ENCODE assay signal across 14 cellular contexts in the genomic region with DNA sequence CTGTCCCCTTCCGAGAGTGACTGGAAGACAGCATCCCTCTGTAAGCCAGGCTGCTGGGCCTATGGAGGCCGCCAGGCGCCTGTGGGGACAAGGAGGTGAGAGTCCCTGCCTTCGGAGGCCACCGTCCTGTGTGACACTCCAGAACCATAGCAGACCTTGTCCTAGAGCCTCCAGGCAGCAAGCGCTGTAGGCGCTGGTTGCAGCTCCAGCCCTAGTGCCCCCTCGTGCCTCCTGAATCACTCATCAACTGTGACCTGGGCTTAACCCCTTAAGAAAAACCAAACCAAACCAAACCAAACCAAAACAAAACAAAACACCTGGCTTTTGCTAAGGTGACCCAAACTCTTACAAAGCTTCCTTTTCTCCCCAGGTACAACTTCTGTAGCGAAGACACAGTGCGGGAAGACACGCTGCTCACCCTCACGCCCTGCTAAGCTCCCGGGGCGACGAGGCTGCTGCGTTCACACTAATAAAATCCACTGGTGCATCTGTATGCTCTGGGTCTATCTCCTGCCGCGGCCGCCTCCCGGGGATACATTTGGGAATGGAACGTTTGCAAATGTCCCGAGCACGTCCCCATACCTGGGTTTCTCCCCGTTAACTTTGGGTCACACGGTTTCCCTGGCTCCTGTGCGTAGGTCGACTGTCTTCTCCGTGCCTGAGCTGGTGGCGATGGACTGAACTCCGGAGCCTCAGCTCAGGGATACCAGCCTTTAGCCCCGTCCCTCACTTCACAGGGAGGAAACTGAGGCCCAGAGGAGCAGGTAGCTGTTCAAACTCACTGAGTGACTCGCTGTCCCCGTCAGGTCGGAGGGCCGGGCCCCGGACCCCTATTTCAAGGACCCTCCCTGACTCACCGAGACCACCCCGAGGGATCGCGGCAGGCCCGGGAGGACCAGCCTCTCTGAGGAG. TPM values are rescaled to one million over a fixed set of nuclear protein-coding genes. Genes with fewer than 3 reads are reported as not detected.
DNase-seq lines count a peak whose midpoint lies in the region; ATAC-seq, FAIRE-seq and TF ChIP-seq lines count a peak whose summit lies in the region.
"Had no signal": no experiment of that assay in that cellular context is flagged by ENCODE, and none has a peak within 500 bp of the region (broad histone marks: within the 10 kb centered on the region; RNA-seq: fewer than 3 reads in every experiment).

No MANE protein-coding gene starts in this region.

- no peak overlapping the region for H3K27ac Mint-ChIP-seq in activated T-helper 17 cell treated with anti-CD3 and anti-CD28 coated beads, Interleukin-2, amount 50 U/mL, for 72 hours

- TF ChIP-seq EP300 in ovary (IDR thresholded peaks at IDR 0.05), result no peak

- no peaks in the 10 kb centered on the region for H3K36me3 ChIP-seq in hepatocyte (replicated peaks; ENCODE audit: insufficient read depth, low read depth)
- H3K36me3 ChIP-seq in ovary, result no peaks in the 10 kb centered on the region
- H3K36me3 ChIP-seq: adrenal gland, right lobe of liver had no signal

- DNase-seq in hepatocyte (ENCODE audit: low spot score), result peak; percentile 21
- no peak for DNase-seq in ovary
- no peak for DNase-seq in GM12891 (ENCODE audit: insufficient read length, low spot score)
- no peak for DNase-seq in stimulated activated CD8-positive, alpha-beta memory T cell treated with anti-CD3 and anti-CD28 coated beads, Interleukin-4, amount 100 ng/mL, for 48 hours
- DNase-seq in KBM-7, result no peak
- DNase-seq: GDM1, NCI-H446, right lobe of liver had no signal

- no peaks in the 10 kb centered on the region for H3K9me3 Mint-ChIP-seq in activated T-helper 17 cell treated with anti-CD3 and anti-CD28 coated beads, Interleukin-2, amount 50 U/mL, for 72 hours

- no peak for FAIRE-seq in GM12891 (lab: Jason Lieb, UNC)
- FAIRE-seq: endothelial cell of umbilical vein had no signal

- H2AFZ ChIP-seq in hepatocyte, result peak overlapping the region; percentile 97

- H3K4me3 ChIP-seq in hepatocyte (peak overlapping the region; percentile 73), ovary (peak overlapping the region; percentile 14)
- H3K4me3 ChIP-seq: right lobe of liver, SK-N-MC had no signal

- H3K4me1 Mint-ChIP-seq in activated T-helper 17 cell treated with anti-CD3 and anti-CD28 coated beads, Interleukin-2, amount 50 U/mL, for 72 hours, result no peaks in the 10 kb centered on the region

- no peaks in the 10 kb centered on the region for H3K79me2 ChIP-seq in hepatocyte

- peak; percentile 21 for ATAC-seq in GM18505 (IDR thresholded peaks at IDR 0.05; ENCODE audit: unreplicated experiment)
- peak; percentile 21 for ATAC-seq in activated T-helper 17 cell treated with anti-CD3 and anti-CD28 coated beads, Interleukin-2, amount 50 U/mL, for 72 hours (replicated peaks)
- ATAC-seq in GM21825 (IDR thresholded peaks at IDR 0.05; ENCODE audit: unreplicated experiment), result no peak

- H3K27ac ChIP-seq in hepatocyte (peak overlapping the region; percentile 25), ovary (no peak overlapping the region)
- H3K27ac ChIP-seq: adrenal gland, right lobe of liver, SK-N-MC had no signal

- 24% methylated on average over 40 of the region's 41 CpGs for WGBS in hepatocyte (ENCODE audit: low lambda C conversion rate, missing lambda C conversion rate)
- WGBS in ovary, 3 donors, result 43 to 49% (median 48%) methylated on average over 35 to 41 of the region's 41 CpGs

- TF ChIP-seq CTCF in hepatocyte (IDR thresholded peaks at IDR 0.05; ENCODE audit: poor library complexity) (no peak), ovary (IDR thresholded peaks at IDR 0.05) (no peak)

- H3K9me2 ChIP-seq in hepatocyte (replicated peaks; ENCODE audit: insufficient read depth), result no peaks in the 10 kb centered on the region

- H3K4me3 Mint-ChIP-seq in activated T-helper 17 cell treated with anti-CD3 and anti-CD28 coated beads, Interleukin-2, amount 50 U/mL, for 72 hours, result no peak overlapping the region

- peaks cover 17% of the 10 kb centered on the region for H3K27me3 Mint-ChIP-seq in activated T-helper 17 cell treated with anti-CD3 and anti-CD28 coated beads, Interleukin-2, amount 50 U/mL, for 72 hours

- no peaks in the 10 kb centered on the region for H4K20me1 ChIP-seq in hepatocyte (ENCODE audit: insufficient read depth, poor library complexity, severe bottlenecking)

- H3K36me3 Mint-ChIP-seq in activated T-helper 17 cell treated with anti-CD3 and anti-CD28 coated beads, Interleukin-2, amount 50 U/mL, for 72 hours (ENCODE audit: low read depth), result no peaks in the 10 kb centered on the region

- peak overlapping the region; percentile 97 for H3K4me2 ChIP-seq in hepatocyte

- TF ChIP-seq POLR2A in GM18505 (IDR thresholded peaks at IDR 0.05; ENCODE audit: borderline replicate concordance, extremely low read depth, insufficient read depth, insufficient read length) (no peak), ovary (IDR thresholded peaks at IDR 0.05) (no peak), GM12891 (IDR thresholded peaks at IDR 0.05; ENCODE audit: low read depth, low read length) (no peak)

- intact Hi-C loops in ovary (cut with DNase I), result no loop called here

- H3K9me3 ChIP-seq in hepatocyte (ENCODE audit: low read depth) (no peaks in the 10 kb centered on the region), ovary (peaks cover 0 to 4% of the 10 kb centered on the region in 2 donors)
- H3K9me3 ChIP-seq: adrenal gland, right lobe of liver had no signal

- H3K4me1 ChIP-seq in hepatocyte (ENCODE audit: insufficient read depth) (peaks cover 4% of the 10 kb centered on the region), ovary (ENCODE audit: insufficient read depth) (no peaks in the 10 kb centered on the region)
- H3K4me1 ChIP-seq: adrenal gland, right lobe of liver had no signal

- in situ Hi-C loops in KBM-7 (cut with MboI; ENCODE audit: low pct_unique_long_range_greater_than_20kb, low sequenced_read_pairs), result no loop called here

- no peaks in the 10 kb centered on the region for H3K27me3 ChIP-seq in hepatocyte
- H3K27me3 ChIP-seq in ovary, result no peaks in the 10 kb centered on the region
- H3K27me3 ChIP-seq: adrenal gland had no signal

TF ChIP-seq in GM12891, 5 proteins besides CTCF, POLR2A, EP300 and RAD21:
- TF ChIP-seq POLR2AphosphoS5 (IDR thresholded peaks at IDR 0.05; ENCODE audit: low read depth, low read length), result no peak
- no peak for TF ChIP-seq PAX5 (IDR thresholded peaks at IDR 0.05; ENCODE audit: insufficient read depth, low read length, severe bottlenecking)
- TF ChIP-seq TAF1 (IDR thresholded peaks at IDR 0.05; ENCODE audit: low read depth, low read length), result no peak
- TF ChIP-seq POU2F2 (IDR thresholded peaks at IDR 0.05; ENCODE audit: low read depth, low read length), result no peak
- TF ChIP-seq SPI1 (IDR thresholded peaks at IDR 0.05; ENCODE audit: low read depth, low read length), result no peak

RNA-seq across cellular contexts. Expression of gene PNLIPRP2, which starts 11.8 kb away (rescaled TPM):
- not detected for total RNA-seq in activated T-helper 17 cell treated with anti-CD3 and anti-CD28 coated beads, Interleukin-2, amount 50 U/mL, for 72 hours
- total RNA-seq in hepatocyte, result 21.1 and 23.4 TPM in 2 replicates
- 16.7 and 23.4 TPM in 2 replicates for polyA plus RNA-seq in hepatocyte
- 1 to 10 TPM in 1 of 7 donors, under 1 TPM in 3, not detected in 3; 0.15 to 1.4 (median 0.23) TPM for total RNA-seq in ovary
- polyA plus RNA-seq in ovary, result under 1 TPM in 1 of 2 donors, not detected in 1; 0.37 TPM
- polyA plus RNA-seq in GM12891 (2012; ENCODE audit: low read depth, missing spikeins), result not detected
- total RNA-seq: endothelial cell of umbilical vein, right lobe of liver had no signal
- polyA plus RNA-seq: endothelial cell of umbilical vein had no signal

RNA-seq across cellular contexts. Expression of gene PNLIPRP1, which starts 18.2 kb away (rescaled TPM):
- not detected for total RNA-seq in activated T-helper 17 cell treated with anti-CD3 and anti-CD28 coated beads, Interleukin-2, amount 50 U/mL, for 72 hours
- not detected in 2 replicates for total RNA-seq in hepatocyte
- 0.39 TPM in 1 of 2 replicates, not detected in the other for polyA plus RNA-seq in hepatocyte
- 1 to 10 TPM in 2 of 7 donors, under 1 TPM in 1, not detected in 4; 0.34 to 2.8 (median 2.3) TPM for total RNA-seq in ovary
- not detected for polyA plus RNA-seq in ovary
- polyA plus RNA-seq in GM12891 (2012; ENCODE audit: low read depth, missing spikeins), result not detected
- total RNA-seq: endothelial cell of umbilical vein, right lobe of liver had no signal
- polyA plus RNA-seq: endothelial cell of umbilical vein had no signal
